15 cellular contexts compared by ENCODE assay signal in the genomic region with DNA sequence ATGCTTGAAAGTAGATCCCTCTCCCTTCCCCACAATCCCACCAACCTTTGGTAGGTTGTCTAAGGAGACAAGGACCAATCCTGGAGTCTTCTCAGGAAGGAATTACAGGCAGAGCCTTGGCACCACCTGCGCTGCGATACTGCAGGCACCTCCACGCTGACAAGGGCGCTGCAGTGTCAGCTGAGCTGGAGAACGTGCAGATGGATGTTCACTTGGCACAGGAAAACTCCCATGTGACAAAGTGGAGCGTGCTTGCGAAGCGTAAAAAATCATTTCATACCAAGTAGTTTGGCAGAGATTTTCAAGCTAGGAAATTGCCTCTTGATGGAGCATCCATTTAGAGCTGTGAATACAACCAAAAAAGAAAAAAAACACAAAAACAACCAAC. TPM values are rescaled to one million over a fixed set of nuclear protein-coding genes. Genes with fewer than 3 reads are reported as not detected.
DNase-seq lines count a peak whose midpoint lies in the region; ATAC-seq and TF ChIP-seq lines count a peak whose summit lies in the region.
"Had no signal": no experiment of that assay in that cellular context is flagged by ENCODE, and none has a peak within 500 bp of the region (broad histone marks: within the 10 kb centered on the region; RNA-seq: fewer than 3 reads in every experiment).

No MANE protein-coding gene starts in this region.

- H3K9me2 ChIP-seq in PC-9 (ENCODE audit: insufficient read depth), result no peaks in the 10 kb centered on the region

- peak; percentile 20 for ATAC-seq in sciatic nerve

- H3K9me3 ChIP-seq in PC-9 (ENCODE audit: insufficient read depth, low read depth), result no peaks in the 10 kb centered on the region

- peak; percentile 28 to 88 (median 76) for DNase-seq in NCI-H1417 (lab: John Stamatoyannopoulos, UW)
- DNase-seq in NCI-H1417 treated with DMSO at 0.1 percent for 48 hours (lab: John Stamatoyannopoulos, UW), result no peak
- peak; percentile 47 for DNase-seq in NCI-H2107 treated with DMSO at 0.1 percent for 48 hours (lab: John Stamatoyannopoulos, UW; ENCODE audit: unreplicated experiment)
- DNase-seq in cerebellar cortex (ENCODE audit: low spot score), result peak; percentile 61
- no peak for DNase-seq in sciatic nerve (ENCODE audit: low spot score)
- DNase-seq in HEK293T (ENCODE audit: extremely low spot score), result no peak
- DNase-seq in activated gamma-delta T cell (lab: John Stamatoyannopoulos, UW), result no peak
- DNase-seq in PC-9, result no peak
- DNase-seq: Caco-2; central memory CD4-positive, alpha-beta T cell; occipital lobe; stimulated activated CD4-positive, alpha-beta T cell treated with anti-CD3 and anti-CD28 coated beads, Interleukin-12 subunit alpha, Interleukin-12 subunit beta, amount 100 ng/mL, for 4 hours had no signal

- no peak overlapping the region for H3K4me3 ChIP-seq in PC-9
- H3K4me3 ChIP-seq: lung had no signal

- H2AFZ ChIP-seq in PC-9, result no peak overlapping the region

- intact Hi-C loops in sciatic nerve (cut with DNase I), result no loop called here
- intact Hi-C loops in PC-9 (cut with micrococcal nuclease; ENCODE audit: unreplicated experiment), result no loop called here

- CTCF ChIA-PET in HEK293T (lab: Yijun Ruan, JAX) (interaction anchor here (0.7 kb wide), 1 partner anchor 1668 kb away, joined by 3 read pairs; no protein-coding TSS in a partner anchor), PC-9 (lab: Charles Lee) (no interaction called here)

- no peak for TF ChIP-seq CTCF in PC-9 (conservative IDR thresholded peaks at IDR 0.05)

- no peaks in the 10 kb centered on the region for H3K36me3 ChIP-seq in PC-9 (ENCODE audit: low read depth)

- H3F3A ChIP-seq in PC-9 (ENCODE audit: insufficient read depth, low read depth), result no peaks in the 10 kb centered on the region

- H4K20me1 ChIP-seq in PC-9 (ENCODE audit: insufficient read depth), result no peaks in the 10 kb centered on the region

- no peaks in the 10 kb centered on the region for H3K27me3 ChIP-seq in PC-9 (ENCODE audit: insufficient read depth, low read depth)

- no peaks in the 10 kb centered on the region for H3K79me2 ChIP-seq in PC-9 (ENCODE audit: low read depth)

- H3K27ac ChIP-seq in PC-9, result no peak overlapping the region
- H3K27ac ChIP-seq: epithelial cell of prostate had no signal

- POLR2A ChIA-PET in HEK293T (lab: Yijun Ruan, JAX), result interaction anchor here (1.5 kb wide), 1 partner anchor 92 kb away, joined by 5 read pairs; a partner anchor contains a TSS
- POLR2A ChIA-PET in PC-9 (lab: Charles Lee; ENCODE audit: unreplicated experiment), result interaction anchor here (0.5 kb wide), 1 partner anchor 12 kb away, joined by 4 read pairs; no protein-coding TSS in a partner anchor

- no TSS peak for BruUV-seq in PC-9 (replicated peaks; lab: Mats Ljungman, UMichigan)

- no peaks in the 10 kb centered on the region for H3K4me1 ChIP-seq in PC-9 (replicated peaks; ENCODE audit: insufficient read depth)

- no peak overlapping the region for H3K4me2 ChIP-seq in PC-9

TF ChIP-seq in HEK293T, 16 proteins besides CTCF, POLR2A, EP300 and RAD21:
- TF ChIP-seq CTBP1 (IDR thresholded peaks at IDR 0.05; ENCODE audit: borderline replicate concordance), result no peak
- no peak for TF ChIP-seq TARDBP (IDR thresholded peaks at IDR 0.05)
- no peak for TF ChIP-seq SUZ12 (IDR thresholded peaks at IDR 0.05)
- no peak for TF ChIP-seq FOXA1 (IDR thresholded peaks at IDR 0.05)
- no peak for TF ChIP-seq L3MBTL2 (conservative IDR thresholded peaks at IDR 0.05)
- TF ChIP-seq SP1 (IDR thresholded peaks at IDR 0.05), result no peak
- no peak for TF ChIP-seq NFRKB (IDR thresholded peaks at IDR 0.05)
- TF ChIP-seq LEF1 (IDR thresholded peaks at IDR 0.05; ENCODE audit: borderline replicate concordance), result no peak
- no peak for TF ChIP-seq HDGF (IDR thresholded peaks at IDR 0.05; ENCODE audit: borderline replicate concordance)

RNA-seq across cellular contexts. Expression of a gene that starts 37.9 kb away (rescaled TPM):
- total RNA-seq in sciatic nerve, result not detected
- 9.1 and 10.7 TPM in 2 replicates for total RNA-seq in PC-9 (2021)
- total RNA-seq: A172, occipital lobe had no signal

Comparison
In these comparisons a context has a peak if more than half of its experiments do, and no peak if none do; other contexts are left out.
1. DNase-seq: peak in NCI-H1417 (3 of 3), NCI-H2107 treated with DMSO at 0.1 percent for 48 hours (single experiment) and cerebellar cortex (single experiment); none in NCI-H1417 treated with DMSO at 0.1 percent for 48 hours (single experiment), sciatic nerve (single experiment), HEK293T (single experiment), activated gamma-delta T cell (single experiment) and PC-9 (0 of 2).